In the genomic region with DNA sequence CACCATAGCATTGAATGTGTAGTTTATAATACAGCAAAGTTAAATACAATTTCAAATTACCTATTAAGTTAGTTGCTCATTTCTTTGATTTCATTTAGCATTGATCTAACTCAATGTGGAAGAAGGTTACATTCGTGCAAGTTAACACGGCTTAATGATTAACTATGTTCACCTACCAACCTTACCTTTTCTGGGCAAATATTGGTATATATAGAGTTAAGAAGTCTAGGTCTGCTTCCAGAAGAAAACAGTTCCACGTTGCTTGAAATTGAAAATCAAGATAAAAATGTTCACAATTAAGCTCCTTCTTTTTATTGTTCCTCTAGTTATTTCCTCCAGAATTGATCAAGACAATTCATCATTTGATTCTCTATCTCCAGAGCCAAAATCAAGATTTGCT, we compare ENCODE assay signal across 27 cellular contexts. TPM values are rescaled to one million over a fixed set of nuclear protein-coding genes. Genes with fewer than 3 reads are reported as not detected.
A peak's percentile ranks its signal among the peaks of the same experiment; 100 is the strongest.
DNase-seq lines count a peak whose midpoint lies in the region; ATAC-seq, FAIRE-seq and TF ChIP-seq lines count a peak whose summit lies in the region.
"Had no signal": no experiment of that assay in that cellular context is flagged by ENCODE, and none has a peak within 500 bp of the region (broad histone marks: within the 10 kb centered on the region; RNA-seq: fewer than 3 reads in every experiment).

A gene with protein sequence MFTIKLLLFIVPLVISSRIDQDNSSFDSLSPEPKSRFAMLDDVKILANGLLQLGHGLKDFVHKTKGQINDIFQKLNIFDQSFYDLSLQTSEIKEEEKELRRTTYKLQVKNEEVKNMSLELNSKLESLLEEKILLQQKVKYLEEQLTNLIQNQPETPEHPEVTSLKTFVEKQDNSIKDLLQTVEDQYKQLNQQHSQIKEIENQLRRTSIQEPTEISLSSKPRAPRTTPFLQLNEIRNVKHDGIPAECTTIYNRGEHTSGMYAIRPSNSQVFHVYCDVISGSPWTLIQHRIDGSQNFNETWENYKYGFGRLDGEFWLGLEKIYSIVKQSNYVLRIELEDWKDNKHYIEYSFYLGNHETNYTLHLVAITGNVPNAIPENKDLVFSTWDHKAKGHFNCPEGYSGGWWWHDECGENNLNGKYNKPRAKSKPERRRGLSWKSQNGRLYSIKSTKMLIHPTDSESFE (plus strand): TSS at position 240 of the 400 bp plus-strand sequence. CDS start 47 bp downstream, at position 287.

- ATAC-seq in body of pancreas, result peak; percentile 40
- ATAC-seq in pancreas, result peak; percentile 66 to 92 (median 78)
- ATAC-seq: GM12878, GM23338, Panc1 had no signal

- H3K27ac Mint-ChIP-seq in nephron progenitor cell, result no peak within 1 kb of the TSS
- no peak within 1 kb of the TSS for H3K27ac Mint-ChIP-seq in activated T-helper 2 cell treated with anti-CD3 and anti-CD28 coated beads, Interferon-gamma antibody, Interleukin-2, Interleukin-4, amounts not matched to agents 10 μg/mL and 5 μg/mL and 100 μg/mL, durations not matched to agents 14 hours and 24 hours and 36 hours
- H3K27ac Mint-ChIP-seq: GM23338 had no signal

- no peaks in the 10 kb centered on the region for H3K27me3 Mint-ChIP-seq in nephron progenitor cell (ENCODE audit: low read depth, poor library complexity)
- no peaks in the 10 kb centered on the region for H3K27me3 Mint-ChIP-seq in activated T-helper 2 cell treated with anti-CD3 and anti-CD28 coated beads, Interferon-gamma antibody, Interleukin-2, Interleukin-4, amounts not matched to agents 10 μg/mL and 5 μg/mL and 100 μg/mL, durations not matched to agents 14 hours and 24 hours and 36 hours (ENCODE audit: low read depth)
- H3K27me3 Mint-ChIP-seq: CD8-positive, alpha-beta memory T cell had no signal

- H3K4me3 Mint-ChIP-seq in nephron progenitor cell, result no peak within 1 kb of the TSS
- no peak within 1 kb of the TSS for H3K4me3 Mint-ChIP-seq in activated T-helper 2 cell treated with anti-CD3 and anti-CD28 coated beads, Interferon-gamma antibody, Interleukin-2, Interleukin-4, amounts not matched to agents 10 μg/mL and 5 μg/mL and 100 μg/mL, durations not matched to agents 14 hours and 24 hours and 36 hours (ENCODE audit: low read depth)
- H3K4me3 Mint-ChIP-seq: CD8-positive, alpha-beta memory T cell; GM23338 had no signal

- TF ChIP-seq POLR2A in body of pancreas (IDR thresholded peaks at IDR 0.05), result no peak

- DNase-seq in D721Med (ENCODE audit: insufficient read length, low spot score), result no peak
- DNase-seq in body of pancreas, result no peak
- peak; percentile 1 for DNase-seq in kidney tubule cell (ENCODE audit: low spot score)
- no peak for DNase-seq in pancreas
- no peak for DNase-seq in nephron progenitor cell
- no peak for DNase-seq in D341Med (ENCODE audit: low spot score)
- no peak for DNase-seq in HuH-7.5 (ENCODE audit: low spot score)
- DNase-seq in activated T-helper 2 cell treated with anti-CD3 and anti-CD28 coated beads, Interferon-gamma antibody, Interleukin-2, Interleukin-4, amounts not matched to agents 10 μg/mL and 5 μg/mL and 100 μg/mL, durations not matched to agents 14 hours and 24 hours and 36 hours (ENCODE audit: low spot score), result no peak
- DNase-seq: Calu3; CD8-positive, alpha-beta memory T cell; DMS79; HCEC 1CT; NCI-H1105; NCI-H2029 treated with DMSO at 0.1 percent for 48 hours; NCI-H2171; NCI-H345; NCI-H524; NCI-H82; SIG-M5 had no signal

- no peak within 1 kb of the TSS for H3K27ac ChIP-seq in body of pancreas
- no peak within 1 kb of the TSS for H3K27ac ChIP-seq in pancreas
- H3K27ac ChIP-seq: C4-2B, HL-60, KMS-11 had no signal

- intact Hi-C loops in body of pancreas (cut with DNase I), result no loop called here
- intact Hi-C loops in pancreas (cut with DNase I), result no loop called here
- intact Hi-C loops in activated T-helper 2 cell treated with anti-CD3 and anti-CD28 coated beads, Interferon-gamma antibody, Interleukin-2, Interleukin-4, amounts not matched to agents 10 μg/mL and 5 μg/mL and 100 μg/mL, durations not matched to agents 14 hours and 24 hours and 36 hours (cut with micrococcal nuclease), result no loop called here

- H3K9me3 Mint-ChIP-seq in nephron progenitor cell, result no peaks in the 10 kb centered on the region
- H3K9me3 Mint-ChIP-seq in activated T-helper 2 cell treated with anti-CD3 and anti-CD28 coated beads, Interferon-gamma antibody, Interleukin-2, Interleukin-4, amounts not matched to agents 10 μg/mL and 5 μg/mL and 100 μg/mL, durations not matched to agents 14 hours and 24 hours and 36 hours, result no peaks in the 10 kb centered on the region
- H3K9me3 Mint-ChIP-seq: CD8-positive, alpha-beta memory T cell; GM23338 had no signal

- H3K4me1 Mint-ChIP-seq in nephron progenitor cell, result no peaks in the 10 kb centered on the region
- peaks cover 4% of the 10 kb centered on the region for H3K4me1 Mint-ChIP-seq in activated T-helper 2 cell treated with anti-CD3 and anti-CD28 coated beads, Interferon-gamma antibody, Interleukin-2, Interleukin-4, amounts not matched to agents 10 μg/mL and 5 μg/mL and 100 μg/mL, durations not matched to agents 14 hours and 24 hours and 36 hours (ENCODE audit: low read depth)
- H3K4me1 Mint-ChIP-seq: CD8-positive, alpha-beta memory T cell had no signal

- H3K36me3 Mint-ChIP-seq in nephron progenitor cell (ENCODE audit: low read depth), result peaks cover 5% of the 10 kb centered on the region
- no peaks in the 10 kb centered on the region for H3K36me3 Mint-ChIP-seq in activated T-helper 2 cell treated with anti-CD3 and anti-CD28 coated beads, Interferon-gamma antibody, Interleukin-2, Interleukin-4, amounts not matched to agents 10 μg/mL and 5 μg/mL and 100 μg/mL, durations not matched to agents 14 hours and 24 hours and 36 hours (ENCODE audit: low read depth)

- peaks cover 0 to 2% (median 0%) of the 10 kb centered on the region in 3 donors for H3K9me3 ChIP-seq in body of pancreas
- no peaks in the 10 kb centered on the region for H3K9me3 ChIP-seq in pancreas

- H3K27me3 ChIP-seq in body of pancreas, result no peaks in the 10 kb centered on the region
- no peaks in the 10 kb centered on the region for H3K27me3 ChIP-seq in pancreas

- FAIRE-seq in D721Med (lab: Jason Lieb, UNC) (peak; percentile 25), pancreas (lab: Jason Lieb, UNC) (peak; percentile 49)
- FAIRE-seq: GM12878 had no signal

- no peak within 1 kb of the TSS for H3K4me3 ChIP-seq in body of pancreas
- H3K4me3 ChIP-seq in pancreas, result no peak within 1 kb of the TSS
- H3K4me3 ChIP-seq: GM12878, GM23338 had no signal

- 15 to 25% methylated on average over 3 of the region's 3 CpGs for WGBS in body of pancreas, 2 donors
- WGBS in pancreas, 2 donors, result 15 to 17% methylated on average over 3 of the region's 3 CpGs

- TF ChIP-seq CTCF in D721Med (IDR thresholded peaks at IDR 0.05; ENCODE audit: insufficient read depth, missing control alignments), result no peak
- no peak for TF ChIP-seq CTCF in body of pancreas (IDR thresholded peaks at IDR 0.05)
- no peak for TF ChIP-seq CTCF in pancreas (IDR thresholded peaks at IDR 0.05)
- no peak for TF ChIP-seq CTCF in nephron progenitor cell (IDR thresholded peaks at IDR 0.05)

- H3K4me1 ChIP-seq in body of pancreas (peaks cover 22% of the 10 kb centered on the region), pancreas (peaks cover 12 to 37% (median 22%) of the 10 kb centered on the region in 3 donors)

- no peaks in the 10 kb centered on the region for H3K36me3 ChIP-seq in body of pancreas (replicated peaks in 1 of 2; ENCODE audit: insufficient read depth in 1 of 2, low read depth in 2 of 2)
- H3K36me3 ChIP-seq in pancreas, result no peaks in the 10 kb centered on the region

RNA-seq across cellular contexts. Expression of the gene that starts here (rescaled TPM):
- total RNA-seq in body of pancreas (under 1 TPM in 1 of 2 donors, not detected in 1; 0.26 TPM), pancreas (1 to 10 TPM in 1 of 6 donors, under 1 TPM in 5; 0.05 to 1.2 (median 0.51) TPM)
- polyA plus RNA-seq in pancreas, result under 1 TPM in 1 of 2 donors, not detected in 1; 0.28 TPM
- total RNA-seq in activated T-helper 2 cell treated with anti-CD3 and anti-CD28 coated beads, Interferon-gamma antibody, Interleukin-2, Interleukin-4, amounts not matched to agents 10 μg/mL and 5 μg/mL and 100 μg/mL, durations not matched to agents 14 hours and 24 hours and 36 hours, result not detected in 2 replicates
- total RNA-seq: A172; Calu3; CD8-positive, alpha-beta memory T cell; GM23338; HT-29 had no signal
- polyA plus RNA-seq: CD8-positive, alpha-beta memory T cell had no signal

Comparison
In these comparisons a context has a peak if more than half of its experiments do, and no peak if none do; other contexts are left out.
1. Peak in ATAC-seq in body of pancreas; RNA of the gene not detected or under 1 TPM.